11 cellular contexts compared by ENCODE assay signal in the genomic region with DNA sequence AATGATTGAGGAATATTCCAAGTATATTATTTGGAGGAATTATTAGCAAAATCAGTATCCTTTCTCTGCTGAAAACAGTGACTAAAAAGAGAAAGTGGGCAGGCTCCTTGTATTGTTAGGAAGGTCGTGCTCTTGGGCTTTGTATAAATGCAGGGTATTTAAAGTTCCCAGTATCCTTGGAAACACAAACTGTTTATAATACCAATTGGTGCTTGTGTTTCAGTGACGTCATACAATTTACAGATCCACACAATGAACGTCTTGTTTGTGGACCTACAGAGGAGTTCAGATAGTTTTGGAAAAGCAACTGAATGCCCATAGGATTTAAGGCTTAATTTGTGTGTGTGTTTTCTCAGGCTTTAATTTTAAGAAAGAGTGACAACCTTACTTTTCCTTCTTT.
DNase-seq lines count a peak whose midpoint lies in the region; ATAC-seq and TF ChIP-seq lines count a peak whose summit lies in the region.
"Had no signal": no experiment of that assay in that cellular context is flagged by ENCODE, and none has a peak within 500 bp of the region (broad histone marks: within the 10 kb centered on the region; RNA-seq: fewer than 3 reads in every experiment).

No MANE protein-coding gene starts in this region.

- no peaks in the 10 kb centered on the region for H3K27me3 Mint-ChIP-seq in activated CD4-positive, alpha-beta T cell treated with anti-CD3 and anti-CD28 coated beads, Interleukin-2, amount 10 ng/mL, durations not matched to agents 7 days and 5 days
- peaks cover 4% of the 10 kb centered on the region for H3K27me3 Mint-ChIP-seq in nephron progenitor cell (ENCODE audit: low read depth, poor library complexity)

- H4K20me1 ChIP-seq in fibroblast of lung (ENCODE audit: control insufficient read depth, extremely low read depth, insufficient read depth, low read length), result no peaks in the 10 kb centered on the region

- H3K4me3 Mint-ChIP-seq in activated CD4-positive, alpha-beta T cell treated with anti-CD3 and anti-CD28 coated beads, Interleukin-2, amount 10 ng/mL, durations not matched to agents 7 days and 5 days, result no peak overlapping the region
- no peak overlapping the region for H3K4me3 Mint-ChIP-seq in nephron progenitor cell

- no peak overlapping the region for H3K9ac ChIP-seq in fibroblast of lung (ENCODE audit: insufficient read depth, low read length)

- no peak overlapping the region for H3K4me3 ChIP-seq in SJCRH30
- peak overlapping the region in 1 of 4 experiments; percentile 22 for H3K4me3 ChIP-seq in fibroblast of lung (replicated peaks in 1 of 4; ENCODE audit: control extremely low read depth in 1 of 4, insufficient read depth in 1 of 4, low read depth in 3 of 4, low read length in 4 of 4)
- H3K4me3 ChIP-seq in effector memory CD4-positive, alpha-beta T cell (ENCODE audit: insufficient read depth, low read depth, low read length, poor library complexity, severe bottlenecking), result no peak overlapping the region

- no peaks in the 10 kb centered on the region for H3K4me1 Mint-ChIP-seq in activated CD4-positive, alpha-beta T cell treated with anti-CD3 and anti-CD28 coated beads, Interleukin-2, amount 10 ng/mL, durations not matched to agents 7 days and 5 days
- H3K4me1 Mint-ChIP-seq in nephron progenitor cell, result peaks cover 13% of the 10 kb centered on the region

- no peaks in the 10 kb centered on the region for H3K36me3 Mint-ChIP-seq in activated CD4-positive, alpha-beta T cell treated with anti-CD3 and anti-CD28 coated beads, Interleukin-2, amount 10 ng/mL, durations not matched to agents 7 days and 5 days (ENCODE audit: low read depth)
- peaks cover 13% of the 10 kb centered on the region for H3K36me3 Mint-ChIP-seq in nephron progenitor cell (ENCODE audit: low read depth)

- CTCF ChIA-PET in activated CD4-positive, alpha-beta T cell treated with anti-CD3 and anti-CD28 coated beads, Interleukin-2, amount 10 ng/mL, durations not matched to agents 7 days and 5 days (lab: Charles Lee), result no interaction called here

- H2AFZ ChIP-seq in fibroblast of lung (ENCODE audit: low read length), result no peak overlapping the region

- no peak overlapping the region for H3K27ac Mint-ChIP-seq in activated CD4-positive, alpha-beta T cell treated with anti-CD3 and anti-CD28 coated beads, Interleukin-2, amount 10 ng/mL, durations not matched to agents 7 days and 5 days
- no peak overlapping the region for H3K27ac Mint-ChIP-seq in nephron progenitor cell

- H3K27me3 ChIP-seq in SJCRH30 (no peaks in the 10 kb centered on the region), fibroblast of lung (ENCODE audit: control insufficient read depth, insufficient read depth, low read length) (no peaks in the 10 kb centered on the region)
- H3K27me3 ChIP-seq in effector memory CD4-positive, alpha-beta T cell (replicated peaks; ENCODE audit: control insufficient read depth, insufficient read depth, low read length, poor library complexity, severe bottlenecking), result no peaks in the 10 kb centered on the region

- peaks cover 2% of the 10 kb centered on the region for H3K79me2 ChIP-seq in fibroblast of lung (ENCODE audit: control insufficient read depth, insufficient read depth, low read length)

- TF ChIP-seq CTCF in fibroblast of lung (conservative IDR thresholded peaks at IDR 0.05 in 1 of 2, IDR thresholded peaks at IDR 0.05 in 1 of 2; ENCODE audit: low read depth in 1 of 2, low read length in 2 of 2) (no peak), nephron progenitor cell (IDR thresholded peaks at IDR 0.05) (no peak)

- POLR2A ChIA-PET in activated CD4-positive, alpha-beta T cell treated with anti-CD3 and anti-CD28 coated beads, Interleukin-2, amount 10 ng/mL, durations not matched to agents 7 days and 5 days (lab: Charles Lee), result no interaction called here

- no peak for ATAC-seq in HG03442 (IDR thresholded peaks at IDR 0.05; ENCODE audit: unreplicated experiment)

- peak overlapping the region; percentile 70 for H3K4me2 ChIP-seq in fibroblast of lung (ENCODE audit: extremely low read depth, insufficient read depth, low read length)

- H3K27ac ChIP-seq in SJCRH30 (peak overlapping the region; percentile 78), fibroblast of lung (ENCODE audit: insufficient read depth, low read length) (peak overlapping the region; percentile 64)
- no peak overlapping the region for H3K27ac ChIP-seq in effector memory CD4-positive, alpha-beta T cell (ENCODE audit: insufficient read depth, low read length, poor library complexity, severe bottlenecking)
- H3K27ac ChIP-seq: epithelial cell of prostate, VCaP had no signal

- H3K4me1 ChIP-seq in SJCRH30, result peaks cover 13% of the 10 kb centered on the region; the same call in 1 of the 2 replicates
- no peaks in the 10 kb centered on the region for H3K4me1 ChIP-seq in fibroblast of lung (ENCODE audit: control insufficient read depth, extremely low read depth, insufficient read depth, low read length)
- no peaks in the 10 kb centered on the region for H3K4me1 ChIP-seq in effector memory CD4-positive, alpha-beta T cell (ENCODE audit: control insufficient read depth, insufficient read depth, low read length, poor library complexity, severe bottlenecking)

- H3K9me3 ChIP-seq in SJCRH30 (replicated peaks) (no peaks in the 10 kb centered on the region), fibroblast of lung (ENCODE audit: control insufficient read depth, insufficient read depth, low read depth, low read length) (no peaks in the 10 kb centered on the region)
- H3K9me3 ChIP-seq in effector memory CD4-positive, alpha-beta T cell (ENCODE audit: control insufficient read depth, low read length), result no peaks in the 10 kb centered on the region

- no peaks in the 10 kb centered on the region for H3K9me3 Mint-ChIP-seq in activated CD4-positive, alpha-beta T cell treated with anti-CD3 and anti-CD28 coated beads, Interleukin-2, amount 10 ng/mL, durations not matched to agents 7 days and 5 days
- H3K9me3 Mint-ChIP-seq in nephron progenitor cell, result peaks cover 12% of the 10 kb centered on the region

- DNase-seq in HCEC 1CT, result peak; percentile 81
- DNase-seq in SJCRH30, result peak; percentile 37 to 85
- peak; percentile 80 to 90 for DNase-seq in fibroblast of lung (ENCODE audit: low read depth in 2 of 2)
- peak; percentile 82 for DNase-seq in pons (ENCODE audit: low spot score)
- DNase-seq in activated CD4-positive, alpha-beta T cell treated with anti-CD3 and anti-CD28 coated beads, Interleukin-2, amount 10 ng/mL, durations not matched to agents 7 days and 5 days, result no peak
- no peak for DNase-seq in effector memory CD4-positive, alpha-beta T cell
- no peak for DNase-seq in nephron progenitor cell
- DNase-seq: activated gamma-delta T cell treated with Interleukin-2 at 50 U/mL for 16 hours had no signal

- H3K36me3 ChIP-seq in SJCRH30, result no peaks in the 10 kb centered on the region
- H3K36me3 ChIP-seq in fibroblast of lung (ENCODE audit: control insufficient read depth, insufficient read depth, low read length), result no peaks in the 10 kb centered on the region
- no peaks in the 10 kb centered on the region for H3K36me3 ChIP-seq in effector memory CD4-positive, alpha-beta T cell (ENCODE audit: control insufficient read depth, insufficient read depth, low read length)

Comparison
In these comparisons a context has a peak if more than half of its experiments do, and no peak if none do; other contexts are left out.
1. DNase-seq: peak in HCEC 1CT (single experiment), SJCRH30 (2 of 2), fibroblast of lung (2 of 2) and pons (single experiment); none in activated CD4-positive, alpha-beta T cell treated with anti-CD3 and anti-CD28 coated beads, Interleukin-2, amount 10 ng/mL, durations not matched to agents 7 days and 5 days (single experiment), effector memory CD4-positive, alpha-beta T cell (0 of 3) and nephron progenitor cell (single experiment).